24 cellular contexts compared by ENCODE assay signal in genomic region chr2:218031261-218031660, GRCh38. TPM values are rescaled to one million over a fixed set of nuclear protein-coding genes. Genes with fewer than 3 reads are reported as not detected.
A peak's percentile ranks its signal among the peaks of the same experiment; 100 is the strongest.
DNase-seq lines count a peak whose midpoint lies in the region; ATAC-seq, FAIRE-seq and TF ChIP-seq lines count a peak whose summit lies in the region.
"Had no signal": no experiment of that assay in that cellular context is flagged by ENCODE, and none has a peak within 500 bp of the region (broad histone marks: within the 10 kb centered on the region; RNA-seq: fewer than 3 reads in every experiment).

No MANE protein-coding gene starts in this region.

- no peaks in the 10 kb centered on the region for H3K79me2 ChIP-seq in H1 (ENCODE audit: control insufficient read depth in 1 of 2, insufficient read depth in 2 of 2, low read length in 2 of 2)

- no peak overlapping the region for H2AK9ac ChIP-seq in IMR-90 (replicated peaks; ENCODE audit: low read depth, low read length, poor library complexity)

- H3K27ac ChIP-seq in IMR-90 (ENCODE audit: insufficient read depth, low read length) (no peak overlapping the region), H1 (ENCODE audit: low read depth, low read length) (no peak overlapping the region)
- H3K27ac ChIP-seq: HL-60, KMS-11, SJCRH30 had no signal

- no peaks in the 10 kb centered on the region for H3K36me3 Mint-ChIP-seq in activated CD4-positive, alpha-beta memory T cell treated with anti-CD3 and anti-CD28 coated beads for 36 hours
- H3K36me3 Mint-ChIP-seq in activated CD4-positive, alpha-beta memory T cell treated with anti-CD3 and anti-CD28 coated beads, Interleukin-2, amount 10 ng/mL, durations not matched to agents 7 days and 5 days (ENCODE audit: low read depth), result no peaks in the 10 kb centered on the region

- peak overlapping the region; percentile 99 for H2BK12ac ChIP-seq in H1 (ENCODE audit: low read depth, low read length)

- peak overlapping the region; percentile 71 for H2BK5ac ChIP-seq in IMR-90 (ENCODE audit: low read depth, low read length, poor library complexity, severe bottlenecking)
- H2BK5ac ChIP-seq in H1 (ENCODE audit: low read depth, low read length), result peak overlapping the region; percentile 94

- peaks cover 8% of the 10 kb centered on the region for H3K9me1 ChIP-seq in IMR-90 (ENCODE audit: insufficient read depth, low read length)

- H3K36me3 ChIP-seq in IMR-90 (ENCODE audit: control insufficient read depth, insufficient read depth, low read length) (no peaks in the 10 kb centered on the region), H1 (ENCODE audit: control insufficient read depth in 2 of 4, insufficient read depth in 4 of 4, low read length in 3 of 4) (no peaks in the 10 kb centered on the region)
- H3K36me3 ChIP-seq: SJCRH30 had no signal

- H2BK15ac ChIP-seq in IMR-90 (ENCODE audit: low read depth, low read length) (no peak overlapping the region), H1 (ENCODE audit: low read length) (peak overlapping the region; percentile 99)

- H3K4me1 ChIP-seq in IMR-90 (ENCODE audit: control insufficient read depth, insufficient read depth, low read length) (peaks cover 6% of the 10 kb centered on the region; the same call in 1 of the 2 replicates), H1 (replicated peaks in 1 of 4; ENCODE audit: control insufficient read depth in 3 of 4, insufficient read depth in 4 of 4, low read length in 3 of 4) (peaks cover 0 to 13% (median 5%) of the 10 kb centered on the region in 4 experiments; a peak in 5 of 7 replicates)
- H3K4me1 ChIP-seq: SJCRH30 had no signal

- no peak overlapping the region for H3K4ac ChIP-seq in IMR-90 (ENCODE audit: low read depth, low read length)
- H3K4ac ChIP-seq in H1 (replicated peaks; ENCODE audit: insufficient read length, low read depth, low read length), result peak overlapping the region; percentile 99

- H3K4me3 ChIP-seq in IMR-90 (ENCODE audit: insufficient read depth, low read depth, low read length) (no peak overlapping the region), H1 (ENCODE audit: extremely low read depth in 1 of 4, insufficient read depth in 2 of 4, low read depth in 3 of 4, low read length in 4 of 4) (no peak overlapping the region)
- H3K4me3 ChIP-seq: SJCRH30 had no signal

- H2BK20ac ChIP-seq in IMR-90 (ENCODE audit: low read depth, low read length) (no peak overlapping the region; the same call in 1 of the 2 replicates), H1 (ENCODE audit: low read length) (peak overlapping the region; percentile 92)

- in situ Hi-C loops in IMR-90 (cut with MboI; ENCODE audit: low sequenced_read_pairs), result loop anchor here (10.0 kb wide), 1 partner anchor 236 kb away; no protein-coding TSS in a partner anchor

- H3K4me1 Mint-ChIP-seq in activated CD4-positive, alpha-beta memory T cell treated with anti-CD3 and anti-CD28 coated beads for 36 hours (ENCODE audit: low read depth), result peaks cover 6% of the 10 kb centered on the region
- H3K4me1 Mint-ChIP-seq in activated CD4-positive, alpha-beta memory T cell treated with anti-CD3 and anti-CD28 coated beads, Interleukin-2, amount 10 ng/mL, durations not matched to agents 7 days and 5 days, result peaks cover 14% of the 10 kb centered on the region

- dilution Hi-C loops in IMR-90 (cut with HindIII; ENCODE audit: low sequenced_read_pairs, unreplicated experiment), result no loop called here

- H3K14ac ChIP-seq in IMR-90 (replicated peaks; ENCODE audit: low read depth, low read length) (0 out of 2 replicates have a peak overlapping the region, but pooled peaks have one; percentile 29), H1 (ENCODE audit: insufficient read length) (no peak overlapping the region)

- FAIRE-seq in H1 (lab: Jason Lieb, UNC), result no peak
- FAIRE-seq: D721Med, H54 had no signal

- TF ChIP-seq POLR2A in IMR-90 (IDR thresholded peaks at IDR 0.05; ENCODE audit: low read depth, low read length), result no peak
- no peak for TF ChIP-seq POLR2A in H1 (IDR thresholded peaks at IDR 0.05; ENCODE audit: control extremely low read depth in 1 of 2, low read depth in 2 of 2, low read length in 2 of 2)

- intact Hi-C loops in activated CD4-positive, alpha-beta memory T cell treated with anti-CD3 and anti-CD28 coated beads for 36 hours (cut with micrococcal nuclease), result loop anchor here (5.0 kb wide), 1 partner anchor 44 kb away; no protein-coding TSS in a partner anchor
- intact Hi-C loops in IMR-90 (cut with micrococcal nuclease), result no loop called here

- H3K9me3 ChIP-seq in IMR-90 (ENCODE audit: control insufficient read depth, insufficient read depth, low read length) (no peaks in the 10 kb centered on the region), H1 (ENCODE audit: insufficient read depth in 2 of 2, low read depth in 1 of 2, low read length in 1 of 2) (no peaks in the 10 kb centered on the region)
- H3K9me3 ChIP-seq: SJCRH30 had no signal

- no peaks in the 10 kb centered on the region for H3K9me3 Mint-ChIP-seq in activated CD4-positive, alpha-beta memory T cell treated with anti-CD3 and anti-CD28 coated beads for 36 hours
- H3K9me3 Mint-ChIP-seq in activated CD4-positive, alpha-beta memory T cell treated with anti-CD3 and anti-CD28 coated beads, Interleukin-2, amount 10 ng/mL, durations not matched to agents 7 days and 5 days, result no peaks in the 10 kb centered on the region

- POLR2A ChIA-PET in activated CD4-positive, alpha-beta memory T cell treated with anti-CD3 and anti-CD28 coated beads for 36 hours (lab: Charles Lee), result no interaction called here
- POLR2A ChIA-PET in activated CD4-positive, alpha-beta memory T cell treated with anti-CD3 and anti-CD28 coated beads, Interleukin-2, amount 10 ng/mL, durations not matched to agents 7 days and 5 days (lab: Charles Lee), result no interaction called here
- POLR2A ChIA-PET in IMR-90 (lab: Charles Lee; ENCODE audit: unreplicated experiment) (no interaction called here), H1 (lab: Charles Lee; ENCODE audit: partially characterized antibody) (interaction anchor here (1.0 to 1.5 kb wide), 2 partner anchors 20 to 245 kb away, joined by 3 read pairs; no protein-coding TSS in a partner anchor)

- H3K79me1 ChIP-seq in IMR-90 (ENCODE audit: low read depth in 1 of 2, low read length in 2 of 2), result no peaks in the 10 kb centered on the region
- no peaks in the 10 kb centered on the region for H3K79me1 ChIP-seq in H1 (ENCODE audit: low read depth, low read length)

- ATAC-seq in IMR-90 (ENCODE audit: low read depth) (no peak), HG03460 (IDR thresholded peaks at IDR 0.05; ENCODE audit: unreplicated experiment) (no peak)

- TF ChIP-seq RAD21 in IMR-90 (IDR thresholded peaks at IDR 0.05; ENCODE audit: low read length), result no peak
- no peak for TF ChIP-seq RAD21 in H1 (IDR thresholded peaks at IDR 0.05 in 1 of 2, conservative IDR thresholded peaks at IDR 0.05 in 1 of 2; ENCODE audit: low read depth in 2 of 2, low read length in 2 of 2)

- CTCF ChIA-PET in activated CD4-positive, alpha-beta memory T cell treated with anti-CD3 and anti-CD28 coated beads for 36 hours (lab: Charles Lee), result interaction anchor here (0.6 to 2.6 kb wide), 2 partner anchors 245 to 264 kb away, joined by 3 to 21 read pairs; no protein-coding TSS in a partner anchor
- CTCF ChIA-PET in activated CD4-positive, alpha-beta memory T cell treated with anti-CD3 and anti-CD28 coated beads, Interleukin-2, amount 10 ng/mL, durations not matched to agents 7 days and 5 days (lab: Charles Lee), result no interaction called here
- CTCF ChIA-PET in IMR-90 (lab: Yijun Ruan, JAX) (no interaction called here), H1 (lab: Charles Lee; ENCODE audit: partially characterized antibody) (interaction anchor here (0.8 to 6.3 kb wide), 11 partner anchors 15 to 245 kb away, joined by 4 to 57 read pairs (median 10); partner anchors contain the start of gene RUFY4)

- no peaks in the 10 kb centered on the region; the same call in 1 of the 2 replicates for H4K20me1 ChIP-seq in IMR-90 (ENCODE audit: insufficient read depth, low read length)
- peaks cover 0 to 8% of the 10 kb centered on the region in 2 experiments for H4K20me1 ChIP-seq in H1 (replicated peaks in 1 of 2; ENCODE audit: control insufficient read depth in 1 of 2, insufficient read depth in 2 of 2, low read length in 2 of 2)

- H3K23ac ChIP-seq in IMR-90 (ENCODE audit: low read depth, low read length), result no peak overlapping the region
- no peak overlapping the region for H3K23ac ChIP-seq in H1 (ENCODE audit: insufficient read length)

- no peak overlapping the region for H3K9ac ChIP-seq in IMR-90 (ENCODE audit: low read depth, low read length)
- peak overlapping the region in 1 of 4 experiments; percentile 31; a peak in 2 of 7 replicates for H3K9ac ChIP-seq in H1 (replicated peaks in 1 of 4; ENCODE audit: extremely low read depth in 1 of 4, low read depth in 3 of 4, low read length in 3 of 4)
- H3K9ac ChIP-seq: KMS-11 had no signal

- H4K8ac ChIP-seq in IMR-90 (ENCODE audit: low read depth in 2 of 2, low read length in 2 of 2) (no peak overlapping the region), H1 (ENCODE audit: extremely low read depth, insufficient read depth, low read length) (no peak overlapping the region)

- BruUV-seq in IMR-90 (replicated peaks; lab: Mats Ljungman, UMichigan), result no TSS peak

- H3K27me3 Mint-ChIP-seq in activated CD4-positive, alpha-beta memory T cell treated with anti-CD3 and anti-CD28 coated beads for 36 hours, result no peaks in the 10 kb centered on the region
- H3K27me3 Mint-ChIP-seq in activated CD4-positive, alpha-beta memory T cell treated with anti-CD3 and anti-CD28 coated beads, Interleukin-2, amount 10 ng/mL, durations not matched to agents 7 days and 5 days, result no peaks in the 10 kb centered on the region

- 100% methylated on average over 1 of the region's 1 CpG; no CpG with 5 or more reads in 1 of the 2 experiments for WGBS in IMR-90 (ENCODE audit: extremely low coverage in 2 of 2, insufficient read length in 1 of 2), 2 experiments
- WGBS in H1 (ENCODE audit: extremely low coverage in 1 of 2, insufficient coverage in 1 of 2, insufficient read length in 1 of 2, insufficient replicate concordance in 2 of 2, low coverage in 1 of 2, low lambda C conversion rate in 2 of 2, missing lambda C conversion rate in 1 of 2), 2 experiments, result 86 to 100% methylated on average over 1 of the region's 1 CpG

- no peak overlapping the region for H3K18ac ChIP-seq in IMR-90 (ENCODE audit: low read depth, low read length)
- peak overlapping the region; percentile 89; the same call in 1 of the 2 replicates for H3K18ac ChIP-seq in H1 (ENCODE audit: extremely low read depth, low read length)

- H2AK5ac ChIP-seq in IMR-90 (ENCODE audit: low read depth, low read length) (peak overlapping the region; percentile 75), H1 (ENCODE audit: low read depth, low read length) (peak overlapping the region; percentile 95)

- H4K91ac ChIP-seq in IMR-90 (ENCODE audit: insufficient read depth, low read depth, low read length), result no peak overlapping the region
- H4K91ac ChIP-seq in H1 (replicated peaks; ENCODE audit: insufficient read length, low read length), result peak overlapping the region; percentile 94

- H3K27ac Mint-ChIP-seq in activated CD4-positive, alpha-beta memory T cell treated with anti-CD3 and anti-CD28 coated beads for 36 hours, result no peak overlapping the region
- H3K27ac Mint-ChIP-seq in activated CD4-positive, alpha-beta memory T cell treated with anti-CD3 and anti-CD28 coated beads, Interleukin-2, amount 10 ng/mL, durations not matched to agents 7 days and 5 days, result no peak overlapping the region

- no peak overlapping the region for H3K4me3 Mint-ChIP-seq in activated CD4-positive, alpha-beta memory T cell treated with anti-CD3 and anti-CD28 coated beads for 36 hours
- no peak overlapping the region for H3K4me3 Mint-ChIP-seq in activated CD4-positive, alpha-beta memory T cell treated with anti-CD3 and anti-CD28 coated beads, Interleukin-2, amount 10 ng/mL, durations not matched to agents 7 days and 5 days

- H4K5ac ChIP-seq in IMR-90 (ENCODE audit: low read depth, low read length) (no peak overlapping the region), H1 (ENCODE audit: insufficient read length, low read depth, low read length) (no peak overlapping the region)

- peak; percentile 1 for DNase-seq in activated CD4-positive, alpha-beta memory T cell treated with anti-CD3 and anti-CD28 coated beads for 36 hours
- DNase-seq in activated CD4-positive, alpha-beta memory T cell treated with anti-CD3 and anti-CD28 coated beads, Interleukin-2, amount 10 ng/mL, durations not matched to agents 7 days and 5 days, result no peak
- no peak for DNase-seq in IMR-90
- no peak for DNase-seq in H1 (ENCODE audit: low read depth in 1 of 2, low spot score in 2 of 2)
- no peak for DNase-seq in activated CD4-positive, alpha-beta T cell treated with anti-CD3 and anti-CD28 coated beads for 1 hour
- no peak for DNase-seq in LoVo (ENCODE audit: low spot score)
- DNase-seq: 8988T, AML-193, EL, MV-4-11, NCI-H1105 treated with DMSO at 0.1 percent for 48 hours, NCI-H2029 treated with DMSO at 0.1 percent for 48 hours, NCI-H226, NCI-H510A treated with DMSO at 0.1 percent for 48 hours, NCI-H748 treated with DMSO at 0.1 percent for 48 hours, SJCRH30 had no signal

- H2AFZ ChIP-seq in IMR-90 (replicated peaks; ENCODE audit: low read length, poor library complexity) (no peak overlapping the region), H1 (ENCODE audit: low read length) (no peak overlapping the region)

- no peak for TF ChIP-seq EP300 in H1 (IDR thresholded peaks at IDR 0.05; ENCODE audit: borderline replicate concordance in 1 of 2, low read depth in 2 of 2, low read length in 2 of 2)

- H3K4me2 ChIP-seq in IMR-90 (ENCODE audit: low read depth, low read length) (no peak overlapping the region), H1 (ENCODE audit: insufficient read depth in 1 of 2, low read depth in 2 of 2, low read length in 2 of 2) (peak overlapping the region in 1 of 2 experiments; percentile 25; a peak in 1 of 4 replicates)
- H3K4me2 ChIP-seq: KMS-11 had no signal

- H2BK120ac ChIP-seq in IMR-90 (ENCODE audit: low read depth, low read length), result no peak overlapping the region
- H2BK120ac ChIP-seq in H1 (replicated peaks; ENCODE audit: low read depth, low read length), result peak overlapping the region; percentile 67

- H3K56ac ChIP-seq in IMR-90 (ENCODE audit: extremely low read depth, insufficient read depth, low read length), result no peak overlapping the region
- H3K56ac ChIP-seq in H1 (replicated peaks; ENCODE audit: insufficient read length, low read depth, low read length), result peak overlapping the region; percentile 95

- peaks cover 17% of the 10 kb centered on the region; the same call in 1 of the 2 replicates for H3K23me2 ChIP-seq in H1 (ENCODE audit: low read depth, low read length)

- TF ChIP-seq CTCF in IMR-90 (conservative IDR thresholded peaks at IDR 0.05; ENCODE audit: low read depth, low read length) (no peak), H1 (IDR thresholded peaks at IDR 0.05; ENCODE audit: control extremely low read depth in 1 of 3, insufficient read depth in 1 of 3, low read depth in 1 of 3, low read length in 3 of 3) (no peak)

- H3K27me3 ChIP-seq in IMR-90 (ENCODE audit: control insufficient read depth, insufficient read depth, low read length) (peaks cover 41% of the 10 kb centered on the region), H1 (replicated peaks in 1 of 4; ENCODE audit: control insufficient read depth in 3 of 4, extremely low read depth in 1 of 4, insufficient read depth in 3 of 4, low read length in 3 of 4) (peaks cover 6 to 25% (median 20%) of the 10 kb centered on the region in 4 experiments)

RNA-seq across cellular contexts. Expression of gene TNS1, which starts 28.5 kb away (rescaled TPM):
- under 1 TPM; 0.92 to 0.97 TPM for total RNA-seq in activated CD4-positive, alpha-beta memory T cell treated with anti-CD3 and anti-CD28 coated beads for 36 hours
- 1 to 10 TPM; 3.2 to 3.4 TPM for total RNA-seq in activated CD4-positive, alpha-beta memory T cell treated with anti-CD3 and anti-CD28 coated beads, Interleukin-2, amount 10 ng/mL, durations not matched to agents 7 days and 5 days
- 41.9 and 45.2 TPM in 2 replicates for total RNA-seq in IMR-90 (2012; rRNA removed)
- polyA plus RNA-seq in IMR-90 (2012; rRNA removed), result 40.3 and 41.1 TPM in 2 replicates
- polyA plus RNA-seq in IMR-90 (2012; cell fraction: cytosol; rRNA removed), result 17.3 and 23.8 TPM in 2 replicates
- polyA plus RNA-seq in IMR-90 (2012; cell fraction: nucleus; rRNA removed; ENCODE audit: low replicate concordance), result 68.3 and 71.1 TPM in 2 replicates
- total RNA-seq in H1 (2021; fragmentation: NEBNext Ultra II Directional; extraction: Animal tissue kit (Norgen Biotek cat#: 25700)), result 4.8 and 5.1 TPM in 2 replicates
- polyA plus RNA-seq in H1 (2011; rRNA removed), result 1.5 and 1.9 TPM in 2 replicates
- 1.3 TPM for polyA plus RNA-seq in H1 (2011; cell fraction: cytosol; rRNA removed)
- 7.3 TPM for polyA plus RNA-seq in H1 (2011; cell fraction: nucleus; rRNA removed)
- polyA plus RNA-seq in H1 (2012, experiment 1 of 2), result 2.0 to 2.7 TPM (median 2.3 TPM) in 4 replicates
- polyA plus RNA-seq in H1 (2012, experiment 2 of 2), result 1.1 TPM
- polyA plus RNA-seq in H1 (2013, experiment 1 of 2), result 1.9 TPM
- 2.0 TPM for polyA plus RNA-seq in H1 (2013, experiment 2 of 2)
- polyA minus RNA-seq in H1 (2011; rRNA and poly(A)+ RNA removed), result 11.6 and 19.6 TPM in 2 replicates
- polyA minus RNA-seq in H1 (2011; cell fraction: cytosol; rRNA and poly(A)+ RNA removed), result 4.1 TPM
- polyA minus RNA-seq in H1 (2011; cell fraction: nucleus; rRNA and poly(A)+ RNA removed), result 15.0 TPM

RNA-seq across cellular contexts. Expression of gene RUFY4, which starts 37.8 kb away (rescaled TPM):
- total RNA-seq in activated CD4-positive, alpha-beta memory T cell treated with anti-CD3 and anti-CD28 coated beads for 36 hours, result 1 to 10 TPM in 1 of 2 experiments, under 1 TPM in 1; 0.93 to 1.8 TPM
- 1 to 10 TPM; 2.1 to 3.2 TPM for total RNA-seq in activated CD4-positive, alpha-beta memory T cell treated with anti-CD3 and anti-CD28 coated beads, Interleukin-2, amount 10 ng/mL, durations not matched to agents 7 days and 5 days
- total RNA-seq in IMR-90 (2012; rRNA removed), result not detected in 2 replicates
- polyA plus RNA-seq in IMR-90 (2012; rRNA removed) (not detected in 2 replicates), H1 (2011; rRNA removed) (0.38 and 0.66 TPM in 2 replicates)
- not detected in 2 replicates for polyA plus RNA-seq in IMR-90 (2012; cell fraction: cytosol; rRNA removed)
- polyA plus RNA-seq in IMR-90 (2012; cell fraction: nucleus; rRNA removed; ENCODE audit: low replicate concordance), result not detected in 2 replicates
- 0.32 TPM in 1 of 2 replicates, not detected in the other for total RNA-seq in H1 (2021; fragmentation: NEBNext Ultra II Directional; extraction: Animal tissue kit (Norgen Biotek cat#: 25700))
- 1.0 TPM for polyA plus RNA-seq in H1 (2011; cell fraction: cytosol; rRNA removed)
- polyA plus RNA-seq in H1 (2011; cell fraction: nucleus; rRNA removed), result 3.6 TPM
- 0.32 to 1.1 TPM (median 0.71 TPM) in 4 replicates for polyA plus RNA-seq in H1 (2012, experiment 1 of 2)
- polyA plus RNA-seq in H1 (2012, experiment 2 of 2), result not detected
- polyA plus RNA-seq in H1 (2013, experiment 1 of 2), result 0.30 TPM
- polyA plus RNA-seq in H1 (2013, experiment 2 of 2), result 0.11 TPM
- 0.51 and 1.2 TPM in 2 replicates for polyA minus RNA-seq in H1 (2011; rRNA and poly(A)+ RNA removed)
- not detected for polyA minus RNA-seq in H1 (2011; cell fraction: cytosol; rRNA and poly(A)+ RNA removed)
- 1.5 TPM for polyA minus RNA-seq in H1 (2011; cell fraction: nucleus; rRNA and poly(A)+ RNA removed)
- total RNA-seq: HT-29, M059J, SJCRH30 had no signal
- polyA plus RNA-seq: AG04450 had no signal

Comparison
In these comparisons a context has a peak if more than half of its experiments do, and no peak if none do; other contexts are left out.
1. CTCF ChIA-PET loops: an anchor here in activated CD4-positive, alpha-beta memory T cell treated with anti-CD3 and anti-CD28 coated beads for 36 hours (0.6 to 2.6 kb wide) and H1 (0.8 to 6.3 kb wide); none called in activated CD4-positive, alpha-beta memory T cell treated with anti-CD3 and anti-CD28 coated beads, Interleukin-2, amount 10 ng/mL, durations not matched to agents 7 days and 5 days and IMR-90.